Comparison of ENCODE assay signal across 20 cellular contexts in genomic region chr9:118578467-118578866, GRCh38.
A peak's percentile ranks its signal among the peaks of the same experiment; 100 is the strongest.
DNase-seq lines count a peak whose midpoint lies in the region; ATAC-seq, FAIRE-seq and TF ChIP-seq lines count a peak whose summit lies in the region.
"Had no signal": no experiment of that assay in that cellular context is flagged by ENCODE, and none has a peak within 500 bp of the region (broad histone marks: within the 10 kb centered on the region; RNA-seq: fewer than 3 reads in every experiment).

No MANE protein-coding gene starts in this region.

- 0 out of 6 replicates have a peak overlapping the region, but pooled peaks of 1 of the 2 experiments have one; percentile 25 for H3K27ac ChIP-seq in A549
- H3K27ac ChIP-seq: cardiac muscle cell, hepatocyte had no signal

- DNase-seq in A549 (ENCODE audit: low read depth in 1 of 2, low spot score in 1 of 2) (no peak), HT1080 (ENCODE audit: low read depth) (peak; percentile 66), bronchial epithelial cell (ENCODE audit: low read depth) (peak; percentile 77), glomerular visceral epithelial cell (ENCODE audit: extremely low spot score) (peak; percentile 56), NCI-H526 (lab: John Stamatoyannopoulos, UW) (no peak), NCI-H526 treated with DMSO at 0.1 percent for 48 hours (lab: John Stamatoyannopoulos, UW) (no peak)
- DNase-seq in activated T-cell treated with anti-CD3 and anti-CD28 coated beads, Interleukin-2, amount 50 U/mL, for 24 hours = no peak
- DNase-seq: activated CD8-positive, alpha-beta T cell treated with anti-CD3 and anti-CD28 coated beads for 36 hours; activated effector memory CD4-positive, alpha-beta T cell treated with anti-CD3 and anti-CD28 coated beads, Interleukin-2, amount 50 U/mL, for 16 hours; endodermal cell; left ventricle myocardium superior; naive thymus-derived CD4-positive, alpha-beta T cell; NCI-H1930; NCI-H69; SW 1271 had no signal

- peaks cover 18% of the 10 kb centered on the region for H3K9me3 ChIP-seq in A549

- no peak for ATAC-seq in A549
- no peak for ATAC-seq in HG02970 (IDR thresholded peaks at IDR 0.05; ENCODE audit: low FRiP score, unreplicated experiment)
- ATAC-seq: activated CD8-positive, alpha-beta T cell treated with anti-CD3 and anti-CD28 coated beads for 36 hours; left ventricle myocardium superior; naive thymus-derived CD4-positive, alpha-beta T cell had no signal

- POLR2A ChIA-PET in A549 (lab: Yijun Ruan, JAX) = no interaction called here

- no peak for TF ChIP-seq CTCF in A549 (IDR thresholded peaks at IDR 0.05)
- TF ChIP-seq CTCF in bronchial epithelial cell (IDR thresholded peaks at IDR 0.05; ENCODE audit: insufficient read depth, low read length, severe bottlenecking) = no peak

- H3K36me3 ChIP-seq in bronchial epithelial cell (ENCODE audit: control insufficient read depth, insufficient read depth, low read length) = no peaks in the 10 kb centered on the region
- H3K36me3 ChIP-seq: cardiac muscle cell had no signal

- no peaks in the 10 kb centered on the region for H3K27me3 ChIP-seq in bronchial epithelial cell (ENCODE audit: control insufficient read depth, insufficient read depth, low read length)
- H3K27me3 ChIP-seq: cardiac muscle cell, hepatocyte had no signal

- peaks cover 14% of the 10 kb centered on the region for H3K9me3 Mint-ChIP-seq in activated T-cell treated with anti-CD3 and anti-CD28 coated beads, Interleukin-2, amount 50 U/mL, for 24 hours

- H3K27ac Mint-ChIP-seq in activated T-cell treated with anti-CD3 and anti-CD28 coated beads, Interleukin-2, amount 50 U/mL, for 24 hours = no peak overlapping the region
- H3K27ac Mint-ChIP-seq: activated CD8-positive, alpha-beta T cell treated with anti-CD3 and anti-CD28 coated beads for 36 hours; endodermal cell; naive thymus-derived CD4-positive, alpha-beta T cell; progenitor cell of endocrine pancreas had no signal

- TF ChIP-seq EP300 in A549 (IDR thresholded peaks at IDR 0.05) = no peak

- H3K4me1 ChIP-seq in A549 = peaks cover 3% of the 10 kb centered on the region; the same call in 2 of the 3 replicates

- H3K27me3 Mint-ChIP-seq in activated T-cell treated with anti-CD3 and anti-CD28 coated beads, Interleukin-2, amount 50 U/mL, for 24 hours = no peaks in the 10 kb centered on the region
- H3K27me3 Mint-ChIP-seq: activated CD8-positive, alpha-beta T cell treated with anti-CD3 and anti-CD28 coated beads for 36 hours; naive thymus-derived CD4-positive, alpha-beta T cell; progenitor cell of endocrine pancreas had no signal

- H3K4me3 Mint-ChIP-seq in activated T-cell treated with anti-CD3 and anti-CD28 coated beads, Interleukin-2, amount 50 U/mL, for 24 hours = no peak overlapping the region
- H3K4me3 Mint-ChIP-seq: activated CD8-positive, alpha-beta T cell treated with anti-CD3 and anti-CD28 coated beads for 36 hours; endodermal cell; naive thymus-derived CD4-positive, alpha-beta T cell had no signal

- H3K4me1 Mint-ChIP-seq in activated T-cell treated with anti-CD3 and anti-CD28 coated beads, Interleukin-2, amount 50 U/mL, for 24 hours (ENCODE audit: low read depth) = no peaks in the 10 kb centered on the region
- H3K4me1 Mint-ChIP-seq: endodermal cell; naive thymus-derived CD4-positive, alpha-beta T cell had no signal

- H3K36me3 Mint-ChIP-seq in activated T-cell treated with anti-CD3 and anti-CD28 coated beads, Interleukin-2, amount 50 U/mL, for 24 hours (ENCODE audit: low read depth) = no peaks in the 10 kb centered on the region
- H3K36me3 Mint-ChIP-seq: naive thymus-derived CD4-positive, alpha-beta T cell had no signal

- TF ChIP-seq POLR2A in A549 (IDR thresholded peaks at IDR 0.05; ENCODE audit: low read length) = no peak

- no peak overlapping the region for H3K4me2 ChIP-seq in A549
- H3K4me2 ChIP-seq: hepatocyte had no signal

- TF ChIP-seq RAD21 in A549 (conservative IDR thresholded peaks at IDR 0.05 in 1 of 2, IDR thresholded peaks at IDR 0.05 in 1 of 2) = no peak

- CTCF ChIA-PET in A549 (lab: Yijun Ruan, JAX) = interaction anchor here (1.3 kb wide), 1 partner anchor 17 kb away, joined by 6 read pairs; no protein-coding TSS in a partner anchor

- FAIRE-seq in A549 (lab: Jason Lieb, UNC) (no peak), bronchial epithelial cell (lab: Jason Lieb, UNC) (no peak)
- FAIRE-seq: A204.1 had no signal

- H3K4me3 ChIP-seq in A549 = no peak overlapping the region
- no peak overlapping the region for H3K4me3 ChIP-seq in bronchial epithelial cell (ENCODE audit: low read depth, low read length)
- H3K4me3 ChIP-seq: cardiac muscle cell, hepatocyte had no signal

TF ChIP-seq in A549, 52 proteins besides CTCF, POLR2A, EP300 and RAD21:
- TF ChIP-seq, protein P1, sequence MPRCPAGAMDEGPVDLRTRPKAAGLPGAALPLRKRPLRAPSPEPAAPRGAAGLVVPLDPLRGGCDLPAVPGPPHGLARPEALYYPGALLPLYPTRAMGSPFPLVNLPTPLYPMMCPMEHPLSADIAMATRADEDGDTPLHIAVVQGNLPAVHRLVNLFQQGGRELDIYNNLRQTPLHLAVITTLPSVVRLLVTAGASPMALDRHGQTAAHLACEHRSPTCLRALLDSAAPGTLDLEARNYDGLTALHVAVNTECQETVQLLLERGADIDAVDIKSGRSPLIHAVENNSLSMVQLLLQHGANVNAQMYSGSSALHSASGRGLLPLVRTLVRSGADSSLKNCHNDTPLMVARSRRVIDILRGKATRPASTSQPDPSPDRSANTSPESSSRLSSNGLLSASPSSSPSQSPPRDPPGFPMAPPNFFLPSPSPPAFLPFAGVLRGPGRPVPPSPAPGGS (IDR thresholded peaks at IDR 0.05) = no peak
- TF ChIP-seq FOSL2 (IDR thresholded peaks at IDR 0.05) (no peak), FOSL2 (CRISPR knock-in tag; IDR thresholded peaks at IDR 0.05) (0 out of 2 replicates have a peak, but pooled peaks have one; percentile 3), NR3C1 (IDR thresholded peaks at IDR 0.05) (no peak), SMC3 (IDR thresholded peaks at IDR 0.05) (no peak), BHLHE40 (IDR thresholded peaks at IDR 0.05; ENCODE audit: low read depth, low read length) (no peak), CBX8 (IDR thresholded peaks at IDR 0.05) (no peak), CBX2 (IDR thresholded peaks at IDR 0.05; ENCODE audit: borderline replicate concordance, low read depth) (no peak), USF2 (IDR thresholded peaks at IDR 0.05) (no peak)

Comparison
In these comparisons a context has a peak if more than half of its experiments do, and no peak if none do; other contexts are left out.
1. DNase-seq: peak in HT1080 (single experiment), bronchial epithelial cell (single experiment) and glomerular visceral epithelial cell (single experiment); none in A549 (0 of 2), NCI-H526 (0 of 2), NCI-H526 treated with DMSO at 0.1 percent for 48 hours (single experiment) and activated T-cell treated with anti-CD3 and anti-CD28 coated beads, Interleukin-2, amount 50 U/mL, for 24 hours (single experiment).